ENCODE assay signal across 9 cellular contexts in genomic region chr9:128845186-128845931, GRCh38. TPM values are rescaled to one million over a fixed set of nuclear protein-coding genes. Genes with fewer than 3 reads are reported as not detected.
DNase-seq lines count a peak whose midpoint lies in the region; ATAC-seq and TF ChIP-seq lines count a peak whose summit lies in the region.
"Had no signal": no experiment of that assay in that cellular context is flagged by ENCODE, and none has a peak within 500 bp of the region (broad histone marks: within the 10 kb centered on the region; RNA-seq: fewer than 3 reads in every experiment).

No MANE protein-coding gene starts in this region.

- H4K20me1 ChIP-seq in OCI-LY7 (ENCODE audit: insufficient read depth, low read length), result no peaks in the 10 kb centered on the region

- peak; percentile 91 for ATAC-seq in foreskin keratinocyte
- ATAC-seq in GM19452 (IDR thresholded peaks at IDR 0.05; ENCODE audit: unreplicated experiment), result no peak

- H3K36me3 ChIP-seq in HEK293 (ENCODE audit: control insufficient read depth in 2 of 2, insufficient read depth in 1 of 2, low read length in 2 of 2), result peaks cover 0 to 5% of the 10 kb centered on the region in 2 experiments; a peak in 2 of 3 replicates
- peaks cover 39% of the 10 kb centered on the region for H3K36me3 ChIP-seq in OCI-LY7 (ENCODE audit: insufficient read depth, low read length)
- peaks cover 0 to 26% (median 0%) of the 10 kb centered on the region in 6 donors for H3K36me3 ChIP-seq in spleen

- intact Hi-C loops in OCI-LY7 (cut with micrococcal nuclease; ENCODE audit: unreplicated experiment) (no loop called here), spleen (cut with DNase I; ENCODE audit: low total_unique reads) (no loop called here)

- no peak overlapping the region for H3K4me2 ChIP-seq in OCI-LY7 (ENCODE audit: low read length)

- no TSS peak for BruUV-seq in OCI-LY7 (replicated peaks; lab: Mats Ljungman, UMichigan)

- CTCF ChIA-PET in HEK293 (lab: Yijun Ruan, JAX) (interaction anchor here (0.6 to 2.7 kb wide), 8 partner anchors 9 to 153 kb away, joined by 3 to 10 read pairs (median 5); partner anchors contain the start of gene ENDOG), OCI-LY7 (lab: Charles Lee; ENCODE audit: unreplicated experiment) (no interaction called here)

- TF ChIP-seq POLR2A in spleen (IDR thresholded peaks at IDR 0.05), result no peak

- no peak overlapping the region for H3K27ac ChIP-seq in HEK293 (ENCODE audit: extremely low read depth, low read depth, low read length)
- no peak overlapping the region for H3K27ac ChIP-seq in OCI-LY7 (ENCODE audit: low read depth, low read length, poor library complexity, severe bottlenecking)
- no peak overlapping the region for H3K27ac ChIP-seq in foreskin keratinocyte
- H3K27ac ChIP-seq in spleen, result no peak overlapping the region
- H3K27ac ChIP-seq: SK-N-MC had no signal

- POLR2A ChIA-PET in HEK293 (lab: Yijun Ruan, JAX), result interaction anchor here (1.2 to 1.9 kb wide), 2 partner anchors 15 to 27 kb away, joined by 6 to 12 read pairs; partner anchors contain the start of genes ENDOG and SPOUT1
- POLR2A ChIA-PET in OCI-LY7 (lab: Charles Lee), result no interaction called here

- H3K4me3 ChIP-seq in HEK293 (ENCODE audit: low read depth, low read length) (no peak overlapping the region), OCI-LY7 (ENCODE audit: low read depth, low read length, poor library complexity, severe bottlenecking) (no peak overlapping the region), spleen (no peak overlapping the region)
- H3K4me3 ChIP-seq: SK-N-MC had no signal

- TF ChIP-seq CTCF in HEK293 (tag by site-specific recombination; IDR thresholded peaks at IDR 0.05), result no peak
- 0 out of 2 replicates have a peak, but pooled peaks have one; percentile 20 for TF ChIP-seq CTCF in OCI-LY7 (conservative IDR thresholded peaks at IDR 0.05; ENCODE audit: low read length)
- peak; percentile 64 for TF ChIP-seq CTCF in foreskin keratinocyte (conservative IDR thresholded peaks at IDR 0.05)
- TF ChIP-seq CTCF in spleen (IDR thresholded peaks at IDR 0.05 in 8 of 11, conservative IDR thresholded peaks at IDR 0.05 in 3 of 11), result no peak

- no peaks in the 10 kb centered on the region for H3K9me3 ChIP-seq in HEK293 (ENCODE audit: control insufficient read depth, insufficient read depth, low read depth, low read length)
- 0 out of 2 replicates have a peak, but pooled peaks cover 5% of the 10 kb centered on the region for H3K9me3 ChIP-seq in OCI-LY7 (ENCODE audit: low read length)
- peaks cover 0 to 14% (median 6%) of the 10 kb centered on the region in 8 donors for H3K9me3 ChIP-seq in spleen

- no peaks in the 10 kb centered on the region for H3K79me2 ChIP-seq in OCI-LY7 (ENCODE audit: insufficient read depth, low read depth, low read length)

- H2AFZ ChIP-seq in OCI-LY7 (ENCODE audit: low read length), result no peak overlapping the region

- no peak for DNase-seq in OCI-LY7 (ENCODE audit: low spot score)
- DNase-seq in foreskin keratinocyte, result peak; percentile 59 to 85
- DNase-seq in spleen, result peak; percentile 41
- no peak for DNase-seq in activated gamma-delta T cell treated with Interleukin-2 at 50 U/mL for 16 hours
- DNase-seq in mucosa of gallbladder (ENCODE audit: low spot score), result no peak
- DNase-seq: hypothalamus had no signal

- no peaks in the 10 kb centered on the region for H3K4me1 ChIP-seq in HEK293 (ENCODE audit: control insufficient read depth, insufficient read depth, low read length)
- no peaks in the 10 kb centered on the region for H3K4me1 ChIP-seq in OCI-LY7 (ENCODE audit: insufficient read depth, low read length, poor library complexity, severe bottlenecking)
- H3K4me1 ChIP-seq in foreskin keratinocyte, result no peaks in the 10 kb centered on the region
- H3K4me1 ChIP-seq in spleen, result no peaks in the 10 kb centered on the region

- H3K27me3 ChIP-seq in foreskin keratinocyte (no peaks in the 10 kb centered on the region), spleen (replicated peaks in 1 of 7) (no peaks in the 10 kb centered on the region)

- no peaks in the 10 kb centered on the region for H3K9me2 ChIP-seq in OCI-LY7 (ENCODE audit: insufficient read depth, low read length)

- 86 to 92% (median 87%) methylated on average over 8 to 13 of the region's 13 CpGs for WGBS in spleen, 5 donors

TF ChIP-seq in HEK293, 187 proteins besides CTCF, POLR2A, EP300 and RAD21:
- no peak for TF ChIP-seq ZNF626 (tag by site-specific recombination; IDR thresholded peaks at IDR 0.05)
- 0 out of 2 replicates have a peak, but pooled peaks have one; percentile 28 for TF ChIP-seq ZNF423 (tag by site-specific recombination; IDR thresholded peaks at IDR 0.05)
- TF ChIP-seq EGR2 (tag by site-specific recombination; IDR thresholded peaks at IDR 0.05; ENCODE audit: low read depth), result peak; percentile 48
- TF ChIP-seq GLIS1 (tag by site-specific recombination; IDR thresholded peaks at IDR 0.05), result 0 out of 2 replicates have a peak, but pooled peaks have one; percentile 13
- peak; percentile 66 for TF ChIP-seq ZFHX2 (tag by site-specific recombination; conservative IDR thresholded peaks at IDR 0.05)
- peak; percentile 82 for TF ChIP-seq ZBTB17 (tag by site-specific recombination; IDR thresholded peaks at IDR 0.05)

RNA-seq across cellular contexts. Expression of gene SPOUT1, which starts 15.8 kb away (rescaled TPM):
- 38.9 and 51.2 TPM in 2 replicates for total RNA-seq in OCI-LY7 (2014; rRNA removed; shearing (Covaris generic))
- total RNA-seq in OCI-LY7 (2022) (47.8 and 52.5 TPM in 2 replicates), foreskin keratinocyte (32.0 and 35.9 TPM in 2 replicates), spleen (10 to 100 TPM; 34.9 to 54.3 (median 40.3) TPM), mucosa of gallbladder (55.0 TPM)
- polyA plus RNA-seq in foreskin keratinocyte (58.9 and 61.1 TPM in 2 replicates), spleen (10 to 100 TPM; 31.9 to 53.5 (median 37.5) TPM)

RNA-seq across cellular contexts. Expression of gene ENDOG, which starts 27.1 kb away (rescaled TPM):
- 31.9 and 35.2 TPM in 2 replicates for total RNA-seq in OCI-LY7 (2014; rRNA removed; shearing (Covaris generic))
- total RNA-seq in OCI-LY7 (2022) (24.8 and 29.4 TPM in 2 replicates), foreskin keratinocyte (15.5 and 17.9 TPM in 2 replicates), spleen (10 to 100 TPM in 5 of 7 donors, 1 to 10 TPM in 2; 9.6 to 16.9 (median 12.9) TPM), mucosa of gallbladder (29.8 TPM)
- polyA plus RNA-seq in foreskin keratinocyte (24.4 and 26.3 TPM in 2 replicates), spleen (10 to 100 TPM; 13.3 to 16.2 (median 15.4) TPM)

RNA-seq across cellular contexts. Expression of gene KYAT1, which starts 36.4 kb away (rescaled TPM):
- 38.2 and 44.7 TPM in 2 replicates for total RNA-seq in OCI-LY7 (2014; rRNA removed; shearing (Covaris generic))
- 28.3 and 34.5 TPM in 2 replicates for total RNA-seq in OCI-LY7 (2022)
- 13.2 and 16.2 TPM in 2 replicates for total RNA-seq in foreskin keratinocyte
- 13.0 and 16.4 TPM in 2 replicates for polyA plus RNA-seq in foreskin keratinocyte
- total RNA-seq in spleen, result 1 to 10 TPM; 4.7 to 8.7 (median 6.4) TPM
- polyA plus RNA-seq in spleen, result 10 to 100 TPM in 1 of 3 donors, 1 to 10 TPM in 2; 6.6 to 19.9 (median 7.9) TPM
- total RNA-seq in mucosa of gallbladder, result 9.7 TPM

RNA-seq across cellular contexts. Expression of gene LRRC8A, which starts 36.6 kb away (rescaled TPM):
- total RNA-seq in OCI-LY7 (2014; rRNA removed; shearing (Covaris generic)), result 20.0 and 26.9 TPM in 2 replicates
- total RNA-seq in OCI-LY7 (2022) (21.0 and 22.9 TPM in 2 replicates), foreskin keratinocyte (127 and 152 TPM in 2 replicates), spleen (10 to 100 TPM; 22.8 to 59.0 (median 39.1) TPM), mucosa of gallbladder (61.8 TPM)
- polyA plus RNA-seq in foreskin keratinocyte (74.0 and 81.3 TPM in 2 replicates), spleen (10 to 100 TPM in 1 of 3 donors, 1 to 10 TPM in 2; 3.5 to 10.3 (median 5.8) TPM)

RNA-seq across cellular contexts. Expression of gene TBC1D13, which starts 58.3 kb away (rescaled TPM):
- total RNA-seq in OCI-LY7 (2014; rRNA removed; shearing (Covaris generic)), result 14.9 and 18.7 TPM in 2 replicates
- total RNA-seq in OCI-LY7 (2022) (18.9 and 24.7 TPM in 2 replicates), foreskin keratinocyte (12.5 and 12.6 TPM in 2 replicates), spleen (10 to 100 TPM; 19.9 to 34.2 (median 27.7) TPM), mucosa of gallbladder (31.0 TPM)
- polyA plus RNA-seq in foreskin keratinocyte (10.5 and 10.8 TPM in 2 replicates), spleen (10 to 100 TPM; 10.8 to 19.6 (median 16.8) TPM)

Comparison
In these comparisons a context has a peak if more than half of its experiments do, and no peak if none do; other contexts are left out.
1. CTCF ChIP-seq: peak in OCI-LY7 (single experiment) and foreskin keratinocyte (single experiment); none in HEK293 (single experiment) and spleen (0 of 11).
2. DNase-seq: peak in foreskin keratinocyte (2 of 2) and spleen (single experiment); none in OCI-LY7 (single experiment), activated gamma-delta T cell treated with Interleukin-2 at 50 U/mL for 16 hours (single experiment) and mucosa of gallbladder (single experiment).